In the genomic region with DNA sequence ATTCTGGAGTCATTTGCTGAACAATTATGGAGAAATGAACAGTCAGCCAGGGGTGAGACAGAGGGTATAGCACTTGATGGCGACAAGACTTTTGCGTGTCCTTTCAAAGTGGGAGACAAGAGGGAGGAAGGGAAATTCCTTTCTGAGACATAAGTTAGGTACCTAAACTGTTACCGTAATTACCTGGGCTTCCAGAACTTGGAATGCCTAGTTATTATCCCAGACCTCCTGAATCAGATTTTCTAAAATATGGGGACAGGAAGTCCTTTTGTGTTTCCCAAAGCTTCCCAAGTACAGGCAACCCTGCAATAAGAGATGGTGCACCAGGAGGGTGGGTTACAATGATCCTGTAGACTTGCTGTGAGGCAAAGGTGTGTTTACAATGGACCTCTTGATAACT, we compare ENCODE assay signal across 26 cellular contexts.
DNase-seq lines count a peak whose midpoint lies in the region; ATAC-seq, FAIRE-seq and TF ChIP-seq lines count a peak whose summit lies in the region.
"Had no signal": no experiment of that assay in that cellular context is flagged by ENCODE, and none has a peak within 500 bp of the region (broad histone marks: within the 10 kb centered on the region; RNA-seq: fewer than 3 reads in every experiment).

No MANE protein-coding gene starts in this region.

- no peaks in the 10 kb centered on the region for H3K9me3 ChIP-seq in HepG2 (ENCODE audit: low read length)
- H3K9me3 ChIP-seq in right lobe of liver = no peaks in the 10 kb centered on the region
- no peaks in the 10 kb centered on the region for H3K9me3 ChIP-seq in neural cell (ENCODE audit: low read length)
- H3K9me3 ChIP-seq: BE2C had no signal

- H4K20me1 ChIP-seq in HepG2 (ENCODE audit: insufficient read depth, low read length) (no peaks in the 10 kb centered on the region), neural cell (ENCODE audit: insufficient read depth) (no peaks in the 10 kb centered on the region)
- H4K20me1 ChIP-seq: BLaER1 treated with 17β-estradiol and CSF1 and Interleukin-3, amounts not matched to agents 10 nM and 100 nM had no signal

- 2% methylated on average over 3 of the region's 3 CpGs for WGBS in HepG2 (ENCODE audit: low lambda C conversion rate)
- WGBS in right lobe of liver (ENCODE audit: insufficient coverage, low coverage, low lambda C conversion rate, missing lambda C conversion rate) = 72% methylated on average over 3 of the region's 3 CpGs

- H3K4me1 Mint-ChIP-seq in activated CD4-positive, alpha-beta memory T cell treated with anti-CD3 and anti-CD28 coated beads for 36 hours (ENCODE audit: low read depth) = no peaks in the 10 kb centered on the region

- no peak for TF ChIP-seq POLR2A in HepG2 (IDR thresholded peaks at IDR 0.05; ENCODE audit: insufficient read depth in 1 of 2, low read depth in 2 of 2, low read length in 2 of 2)
- no peak for TF ChIP-seq POLR2A in right lobe of liver (IDR thresholded peaks at IDR 0.05)

- H3K4me1 ChIP-seq in HepG2 (ENCODE audit: insufficient read depth, low read length) = no peaks in the 10 kb centered on the region
- no peaks in the 10 kb centered on the region for H3K4me1 ChIP-seq in right lobe of liver
- H3K4me1 ChIP-seq: A549, BE2C had no signal

- no peak for ATAC-seq in HepG2
- ATAC-seq in right lobe of liver = no peak
- ATAC-seq in HG03457 (IDR thresholded peaks at IDR 0.05; ENCODE audit: unreplicated experiment) = no peak
- ATAC-seq: A549, GM12878, HCT116 had no signal

- CTCF ChIA-PET in HepG2 (lab: Yijun Ruan, JAX; ENCODE audit: low intra/inter-chr PET ratio, low total read pairs) = no interaction called here
- CTCF ChIA-PET in activated CD4-positive, alpha-beta memory T cell treated with anti-CD3 and anti-CD28 coated beads for 36 hours (lab: Charles Lee) = no interaction called here

- intact Hi-C loops in HepG2 (cut with micrococcal nuclease; ENCODE audit: unreplicated experiment) = no loop called here
- intact Hi-C loops in right lobe of liver (cut with DNase I) = no loop called here
- intact Hi-C loops in activated CD4-positive, alpha-beta memory T cell treated with anti-CD3 and anti-CD28 coated beads for 36 hours (cut with micrococcal nuclease) = no loop called here

- H3K27ac ChIP-seq in HepG2 (ENCODE audit: extremely low read length, insufficient read depth, low read length) (no peak overlapping the region), right lobe of liver (no peak overlapping the region), caudate nucleus (ENCODE audit: low read depth, low read length) (peak overlapping the region; percentile 73), neural cell (ENCODE audit: low read length) (peak overlapping the region; percentile 97)
- H3K27ac ChIP-seq: A549; BLaER1 treated with 17β-estradiol and CSF1 and Interleukin-3, amounts not matched to agents 10 nM and 100 nM had no signal

- peaks cover 10% of the 10 kb centered on the region for H3K9me3 Mint-ChIP-seq in activated CD4-positive, alpha-beta memory T cell treated with anti-CD3 and anti-CD28 coated beads for 36 hours

- DNase-seq in HepG2 (ENCODE audit: low spot score) (no peak), right lobe of liver (no peak), caudate nucleus (lab: John Stamatoyannopoulos, UW) (no peak), SW480 (ENCODE audit: low spot score) (no peak)
- no peak for DNase-seq in activated CD4-positive, alpha-beta memory T cell treated with anti-CD3 and anti-CD28 coated beads for 36 hours
- DNase-seq: 8988T; ACHN; AML-193; BE2C; CD4-positive, alpha-beta T cell; CD8-positive, alpha-beta memory T cell; DMS 273 treated with DMSO at 0.1 percent for 48 hours; DMS79; EL; GDM1; H9 had no signal

- H3K9ac ChIP-seq in HepG2 (ENCODE audit: insufficient read depth, low read depth, low read length) = no peak overlapping the region
- H3K9ac ChIP-seq in neural cell (ENCODE audit: low read length) = peak overlapping the region; percentile 72
- H3K9ac ChIP-seq: BLaER1 treated with 17β-estradiol and CSF1 and Interleukin-3, amounts not matched to agents 10 nM and 100 nM had no signal

- H3F3A ChIP-seq in neural cell (ENCODE audit: insufficient read depth, low read length, poor library complexity, severe bottlenecking) = no peaks in the 10 kb centered on the region

- in situ Hi-C loops in HepG2 (cut with HindIII; ENCODE audit: extremely low pct_ligation_motif_present, low pct_unique_long_range_greater_than_20kb) = no loop called here

- TF ChIP-seq CTCF in HepG2 (CRISPR knock-in tag; IDR thresholded peaks at IDR 0.05) (no peak), right lobe of liver (IDR thresholded peaks at IDR 0.05) (no peak), neural cell (IDR thresholded peaks at IDR 0.05; ENCODE audit: poor library complexity, severe bottlenecking) (no peak)

- peaks cover 7% of the 10 kb centered on the region for H3K27me3 Mint-ChIP-seq in activated CD4-positive, alpha-beta memory T cell treated with anti-CD3 and anti-CD28 coated beads for 36 hours

- H3K36me3 Mint-ChIP-seq in activated CD4-positive, alpha-beta memory T cell treated with anti-CD3 and anti-CD28 coated beads for 36 hours = no peaks in the 10 kb centered on the region
- H3K36me3 Mint-ChIP-seq: CD14-positive monocyte; CD8-positive, alpha-beta memory T cell had no signal

- no peak for TF ChIP-seq EP300 in HepG2 (IDR thresholded peaks at IDR 0.05; ENCODE audit: low read depth in 2 of 2, low read length in 2 of 2)
- TF ChIP-seq EP300 in HepG2 (CRISPR knock-in tag; IDR thresholded peaks at IDR 0.05; ENCODE audit: borderline replicate concordance) = no peak
- no peak for TF ChIP-seq EP300 in neural cell (conservative IDR thresholded peaks at IDR 0.05; ENCODE audit: poor library complexity, severe bottlenecking)

- FAIRE-seq in HepG2 (lab: Jason Lieb, UNC) = no peak
- FAIRE-seq: A549, D721Med, GM12878, GM19239, H1 had no signal

- TF ChIP-seq RAD21 in HepG2 (CRISPR knock-in tag; IDR thresholded peaks at IDR 0.05) (no peak), neural cell (conservative IDR thresholded peaks at IDR 0.05) (no peak)

- no peaks in the 10 kb centered on the region for H3K79me2 ChIP-seq in HepG2 (ENCODE audit: insufficient read depth, low read length)
- H3K79me2 ChIP-seq in neural cell (replicated peaks; ENCODE audit: insufficient read depth, low read length) = no peaks in the 10 kb centered on the region

- POLR2A ChIA-PET in HepG2 (lab: Yijun Ruan, JAX) = no interaction called here
- POLR2A ChIA-PET in activated CD4-positive, alpha-beta memory T cell treated with anti-CD3 and anti-CD28 coated beads for 36 hours (lab: Charles Lee) = no interaction called here

- H3K36me3 ChIP-seq in HepG2 (replicated peaks in 1 of 2; ENCODE audit: control insufficient read depth in 1 of 2, insufficient read depth in 2 of 2, low read length in 2 of 2) (no peaks in the 10 kb centered on the region), right lobe of liver (no peaks in the 10 kb centered on the region), neural cell (ENCODE audit: insufficient read depth, low read length) (no peaks in the 10 kb centered on the region)
- H3K36me3 ChIP-seq: BE2C; BLaER1 treated with 17β-estradiol and CSF1 and Interleukin-3, amounts not matched to agents 10 nM and 100 nM had no signal

- H2AFZ ChIP-seq in HepG2 (ENCODE audit: low read length) (no peak overlapping the region), neural cell (ENCODE audit: low read depth, low read length) (no peak overlapping the region)

- no TSS peak for BruUV-seq in HepG2 (replicated peaks; lab: Mats Ljungman, UMichigan)

- H3K4me3 ChIP-seq in HepG2 (replicated peaks in 1 of 3; ENCODE audit: insufficient read depth in 1 of 3, low read depth in 2 of 3, low read length in 3 of 3) (no peak overlapping the region), right lobe of liver (no peak overlapping the region), neural cell (ENCODE audit: low read length) (no peak overlapping the region)
- H3K4me3 ChIP-seq: A549; BLaER1 treated with 17β-estradiol and CSF1 and Interleukin-3, amounts not matched to agents 10 nM and 100 nM; GM12878 had no signal

- no peak overlapping the region for H3K4me2 ChIP-seq in HepG2 (ENCODE audit: low read depth, low read length)
- H3K4me2 ChIP-seq in neural cell (ENCODE audit: low read length) = peak overlapping the region; percentile 27
- H3K4me2 ChIP-seq: A549 had no signal

- H3K9me2 ChIP-seq in neural cell (ENCODE audit: insufficient read depth, low read length) = no peaks in the 10 kb centered on the region

- no peak overlapping the region for H3K27ac Mint-ChIP-seq in activated CD4-positive, alpha-beta memory T cell treated with anti-CD3 and anti-CD28 coated beads for 36 hours
- H3K27ac Mint-ChIP-seq: CD14-positive monocyte; CD4-positive, alpha-beta T cell; CD8-positive, alpha-beta memory T cell; H9 had no signal

- H3K4me3 Mint-ChIP-seq in activated CD4-positive, alpha-beta memory T cell treated with anti-CD3 and anti-CD28 coated beads for 36 hours = no peak overlapping the region
- H3K4me3 Mint-ChIP-seq: CD14-positive monocyte; CD4-positive, alpha-beta T cell; CD8-positive, alpha-beta memory T cell; H9 had no signal

- H3K27me3 ChIP-seq in HepG2 (ENCODE audit: control insufficient read depth in 1 of 2, insufficient read depth in 2 of 2, low read length in 2 of 2) (peaks cover 1 to 18% of the 10 kb centered on the region in 2 experiments; a peak in 4 of 5 replicates), right lobe of liver (no peaks in the 10 kb centered on the region), neural cell (ENCODE audit: insufficient read depth, low read depth, low read length) (no peaks in the 10 kb centered on the region)
- H3K27me3 ChIP-seq: BE2C; BLaER1 treated with 17β-estradiol and CSF1 and Interleukin-3, amounts not matched to agents 10 nM and 100 nM had no signal

TF ChIP-seq in HepG2, 621 proteins besides CTCF, POLR2A, EP300 and RAD21:
- no peak for TF ChIP-seq KDM1A (CRISPR knock-in tag; IDR thresholded peaks at IDR 0.05)
- peak; percentile 93 for TF ChIP-seq GZF1 (CRISPR knock-in tag; IDR thresholded peaks at IDR 0.05)

TF ChIP-seq in neural cell, 6 proteins besides CTCF, POLR2A, EP300 and RAD21 (continues in another document):
- no peak for TF ChIP-seq EZH2 (IDR thresholded peaks at IDR 0.05; ENCODE audit: borderline replicate concordance, insufficient read depth, low read length, poor library complexity, severe bottlenecking)
- no peak for TF ChIP-seq TAF1 (IDR thresholded peaks at IDR 0.05; ENCODE audit: low read depth)
- TF ChIP-seq MXI1 (conservative IDR thresholded peaks at IDR 0.05; ENCODE audit: poor library complexity, severe bottlenecking) = no peak
- TF ChIP-seq SMC3 (conservative IDR thresholded peaks at IDR 0.05; ENCODE audit: poor library complexity) = no peak
- TF ChIP-seq POLR2AphosphoS5 (IDR thresholded peaks at IDR 0.05) = no peak

Comparison
In these comparisons a context has a peak if more than half of its experiments do, and no peak if none do; other contexts are left out.
1. H3K27ac ChIP-seq: peak in caudate nucleus (single experiment) and neural cell (single experiment); none in HepG2 (single experiment) and right lobe of liver (0 of 3).